In the genomic region with DNA sequence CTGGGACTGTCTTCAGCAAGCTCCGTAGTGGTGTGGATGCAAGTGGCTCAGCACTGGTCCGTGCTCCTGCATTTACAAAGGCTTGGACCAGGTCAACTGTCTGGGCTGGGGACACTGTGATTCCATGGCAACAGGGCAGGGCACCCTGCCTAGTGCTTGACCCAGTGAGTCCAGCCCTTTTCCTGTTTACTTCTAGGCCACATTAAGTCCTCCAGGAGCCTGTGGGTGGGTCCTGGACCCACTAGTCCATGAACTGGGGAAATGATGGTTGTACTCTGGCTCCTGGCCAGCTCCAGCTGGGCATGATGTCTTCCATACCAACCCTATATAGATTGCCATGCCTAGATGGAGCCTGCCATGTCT, we compare ENCODE assay signal across 19 cellular contexts.
A peak's percentile ranks its signal among the peaks of the same experiment; 100 is the strongest.
DNase-seq lines count a peak whose midpoint lies in the region; ATAC-seq lines count a peak whose summit lies in the region.
"Had no signal": no experiment of that assay in that cellular context is flagged by ENCODE, and none has a peak within 500 bp of the region (broad histone marks: within the 10 kb centered on the region; RNA-seq: fewer than 3 reads in every experiment).

No MANE protein-coding gene starts in this region.

- DNase-seq in DMS53 (lab: John Stamatoyannopoulos, UW) (peak; percentile 30), DMS53 treated with DMSO at 0.1 percent for 48 hours (lab: John Stamatoyannopoulos, UW; ENCODE audit: unreplicated experiment) (no peak), cerebellar cortex (ENCODE audit: low spot score) (peak; percentile 8), kidney tubule cell (ENCODE audit: low spot score) (peak; percentile 43), sciatic nerve (ENCODE audit: low spot score) (no peak), cortex of kidney (lab: John Stamatoyannopoulos, UW) (no peak), NOMO-1 treated with DMSO at 0.1 percent for 48 hours (lab: John Stamatoyannopoulos, UW; ENCODE audit: unreplicated experiment) (no peak)
- DNase-seq in effector memory CD4-positive, alpha-beta T cell: no peak
- DNase-seq: activated CD4-positive, alpha-beta T cell treated with anti-CD3 and anti-CD28 coated beads for 4 hours; activated CD8-positive, alpha-beta memory T cell treated with anti-CD3 and anti-CD28 coated beads, Interleukin-2, amount 10 ng/mL, durations not matched to agents 7 days and 5 days; BE2C; naive thymus-derived CD4-positive, alpha-beta T cell; NCI-H1105; NCI-H2171; pancreas; small intestine; stimulated activated CD4-positive, alpha-beta T cell treated with anti-CD3 and anti-CD28 coated beads, Interleukin-4, amount 100 ng/mL, for 24 hours had no signal

- no peaks in the 10 kb centered on the region for H3K27me3 ChIP-seq in effector memory CD4-positive, alpha-beta T cell (replicated peaks; ENCODE audit: control insufficient read depth, insufficient read depth, low read length, poor library complexity, severe bottlenecking)
- H3K27me3 ChIP-seq: BE2C, dorsolateral prefrontal cortex, pancreas had no signal

- intact Hi-C loops in sciatic nerve (cut with DNase I): no loop called here

- H3K9me3 ChIP-seq in effector memory CD4-positive, alpha-beta T cell (ENCODE audit: control insufficient read depth, low read length): no peaks in the 10 kb centered on the region
- H3K9me3 ChIP-seq: BE2C, pancreas had no signal

- no peaks in the 10 kb centered on the region for H3K4me1 ChIP-seq in effector memory CD4-positive, alpha-beta T cell (ENCODE audit: control insufficient read depth, insufficient read depth, low read length, poor library complexity, severe bottlenecking)
- H3K4me1 ChIP-seq: BE2C, pancreas had no signal

- no peak overlapping the region for H3K4me3 ChIP-seq in effector memory CD4-positive, alpha-beta T cell (ENCODE audit: insufficient read depth, low read depth, low read length, poor library complexity, severe bottlenecking)
- H3K4me3 ChIP-seq: dorsolateral prefrontal cortex, pancreas had no signal

- peak; percentile 42 for ATAC-seq in sciatic nerve
- ATAC-seq: activated CD8-positive, alpha-beta memory T cell treated with anti-CD3 and anti-CD28 coated beads, Interleukin-2, amount 10 ng/mL, durations not matched to agents 7 days and 5 days; naive thymus-derived CD4-positive, alpha-beta T cell; pancreas had no signal

- H3K27ac ChIP-seq in effector memory CD4-positive, alpha-beta T cell (ENCODE audit: insufficient read depth, low read length, poor library complexity, severe bottlenecking): no peak overlapping the region
- H3K27ac ChIP-seq: 22Rv1, pancreas had no signal

- H3K36me3 ChIP-seq in effector memory CD4-positive, alpha-beta T cell (ENCODE audit: control insufficient read depth, insufficient read depth, low read length): no peaks in the 10 kb centered on the region
- H3K36me3 ChIP-seq: BE2C, pancreas had no signal

Comparison
In these comparisons a context has a peak if more than half of its experiments do, and no peak if none do; other contexts are left out.
1. DNase-seq: peak in DMS53 (single experiment), cerebellar cortex (single experiment) and kidney tubule cell (single experiment); none in DMS53 treated with DMSO at 0.1 percent for 48 hours (single experiment), sciatic nerve (single experiment), effector memory CD4-positive, alpha-beta T cell (0 of 3), cortex of kidney (single experiment) and NOMO-1 treated with DMSO at 0.1 percent for 48 hours (single experiment).